18 cellular contexts compared by ENCODE assay signal in the genomic region with DNA sequence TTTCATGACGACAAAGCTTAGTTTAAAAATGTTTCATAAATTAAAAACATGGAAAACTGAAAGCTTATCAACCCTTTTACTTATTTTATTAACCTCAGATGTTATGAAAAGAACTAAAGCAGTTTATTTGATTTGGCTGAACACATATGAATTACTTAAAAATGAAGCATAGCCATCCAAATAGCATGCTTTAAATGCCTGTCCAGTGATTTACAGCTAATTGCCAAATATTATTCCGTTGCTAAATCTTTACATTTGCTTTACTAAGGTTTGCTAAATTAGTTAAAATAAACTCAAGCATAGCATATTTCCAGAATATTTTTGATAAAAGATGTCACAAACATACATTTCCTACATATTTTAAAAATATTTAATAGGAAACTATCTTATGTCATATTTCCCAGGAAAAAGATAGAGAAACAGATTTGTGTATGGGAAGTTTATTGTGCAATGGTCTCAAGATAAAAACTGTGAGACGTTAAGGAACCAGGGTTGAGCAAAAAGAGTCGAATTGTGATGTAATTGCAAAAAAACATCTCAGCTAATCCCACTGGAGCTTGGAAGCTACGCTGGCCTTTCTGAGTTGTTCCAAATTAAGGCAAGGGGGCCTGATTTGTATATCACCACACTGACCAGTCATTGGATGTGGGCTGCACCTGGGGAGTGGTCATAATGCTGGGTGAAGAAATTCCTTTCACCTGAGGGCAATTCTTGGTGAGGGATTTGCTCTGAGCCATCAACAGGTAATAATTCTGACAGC. TPM values are rescaled to one million over a fixed set of nuclear protein-coding genes. Genes with fewer than 3 reads are reported as not detected.
DNase-seq lines count a peak whose midpoint lies in the region; ATAC-seq and TF ChIP-seq lines count a peak whose summit lies in the region.
"Had no signal": no experiment of that assay in that cellular context is flagged by ENCODE, and none has a peak within 500 bp of the region (broad histone marks: within the 10 kb centered on the region; RNA-seq: fewer than 3 reads in every experiment).

No MANE protein-coding gene starts in this region.

- intact Hi-C loops in Right ventricle myocardium inferior (cut with DNase I) (loop anchor here (2.0 to 5.0 kb wide), 2 partner anchors 112 to 251 kb away; a partner anchor contains a TSS), cardiac septum (cut with DNase I) (loop anchor here (10.0 kb wide), 1 partner anchor 415 kb away; no protein-coding TSS in a partner anchor), aorta (cut with DNase I) (loop anchor here (5.0 kb wide), 3 partner anchors 107 to 802 kb away; a partner anchor contains a TSS)

- H3K36me3 ChIP-seq in right atrium auricular region: no peaks in the 10 kb centered on the region
- no peaks in the 10 kb centered on the region for H3K36me3 ChIP-seq in aorta (ENCODE audit: control insufficient read depth in 1 of 2, insufficient read depth in 2 of 2, low read length in 1 of 2)
- H3K36me3 ChIP-seq: cardiac muscle cell, prostate gland had no signal

- WGBS in aorta, 2 donors: 5 to 12% methylated on average over 5 of the region's 5 CpGs

- ATAC-seq in Right ventricle myocardium inferior (peak; percentile 77), aorta (ENCODE audit: low FRiP score) (peak; percentile 39), GM21576 (IDR thresholded peaks at IDR 0.05; ENCODE audit: unreplicated experiment) (no peak), HG02610 (IDR thresholded peaks at IDR 0.05; ENCODE audit: unreplicated experiment) (no peak), GM21381 (IDR thresholded peaks at IDR 0.05; ENCODE audit: unreplicated experiment) (no peak)

- no peak for TF ChIP-seq CTCF in coronary artery (IDR thresholded peaks at IDR 0.05)
- no peak for TF ChIP-seq CTCF in right atrium auricular region (IDR thresholded peaks at IDR 0.05)

- H3K27me3 ChIP-seq in right atrium auricular region (no peaks in the 10 kb centered on the region), aorta (ENCODE audit: control insufficient read depth in 1 of 2, insufficient read depth in 2 of 2, low read length in 1 of 2) (no peaks in the 10 kb centered on the region)
- H3K27me3 ChIP-seq: cardiac muscle cell, testis had no signal

- DNase-seq in Right ventricle myocardium inferior (ENCODE audit: missing footprints): no peak
- DNase-seq in cardiac septum (ENCODE audit: low spot score): no peak
- no peak for DNase-seq in coronary artery (ENCODE audit: low spot score)
- DNase-seq in right atrium auricular region (ENCODE audit: low spot score): no peak
- DNase-seq in aorta: no peak
- DNase-seq: activated B cell treated with CpG ODN at 0.5 μM for 24 hours; activated naive CD4-positive, alpha-beta T cell treated with Interleukin-2 at 50 U/mL for 16 hours; Calu3; naive B cell; NCI-H2081 treated with DMSO at 0.1 percent for 48 hours; NCI-H82; testis had no signal

- no peaks in the 10 kb centered on the region for H3K9me3 ChIP-seq in right atrium auricular region
- no peaks in the 10 kb centered on the region for H3K9me3 ChIP-seq in aorta (ENCODE audit: control insufficient read depth, low read length)
- H3K9me3 ChIP-seq: A549, prostate gland, testis had no signal

- H3K4me1 ChIP-seq in right atrium auricular region (peaks cover 0 to 40% of the 10 kb centered on the region in 2 donors), aorta (ENCODE audit: control insufficient read depth in 1 of 2, insufficient read depth in 2 of 2, low read length in 2 of 2) (peaks cover 3 to 8% of the 10 kb centered on the region in 2 donors)
- H3K4me1 ChIP-seq: prostate gland, testis had no signal

- H3K27ac ChIP-seq in coronary artery: peak overlapping the region; percentile 63 to 76
- H3K27ac ChIP-seq in right atrium auricular region: peak overlapping the region; percentile 24 to 48
- peak overlapping the region in 1 of 2 donors; percentile 55 for H3K27ac ChIP-seq in aorta (ENCODE audit: low read depth in 1 of 2, low read length in 2 of 2)
- H3K27ac ChIP-seq: A549, cardiac muscle cell, prostate gland, testis had no signal

- H3K4me3 ChIP-seq in coronary artery: no peak overlapping the region
- H3K4me3 ChIP-seq in right atrium auricular region: no peak overlapping the region
- no peak overlapping the region for H3K4me3 ChIP-seq in aorta (ENCODE audit: low read length in 2 of 2)
- H3K4me3 ChIP-seq: A549, cardiac muscle cell, prostate gland, testis had no signal

RNA-seq across cellular contexts. Expression of a gene that starts 25.7 kb away (rescaled TPM):
- 1.5 TPM for total RNA-seq in Right ventricle myocardium inferior
- 3.2 TPM for total RNA-seq in cardiac septum
- total RNA-seq in right atrium auricular region: 1 to 10 TPM; 4.1 to 5.0 TPM
- 1 to 10 TPM; 7.4 to 9.0 TPM for total RNA-seq in aorta
- polyA plus RNA-seq in aorta: 1 to 10 TPM in 1 of 2 donors, under 1 TPM in 1; 0.50 to 3.8 TPM

RNA-seq across cellular contexts. Expression of a gene that starts 44.8 kb away (rescaled TPM):
- total RNA-seq in Right ventricle myocardium inferior (8.8 TPM), cardiac septum (20.3 TPM), right atrium auricular region (10 to 100 TPM; 26.5 to 29.8 TPM), aorta (10 to 100 TPM; 31.4 to 53.1 TPM)
- polyA plus RNA-seq in aorta: 10 to 100 TPM; 20.4 to 34.4 TPM

RNA-seq across cellular contexts. Expression of a gene that starts 44.9 kb away (rescaled TPM):
- total RNA-seq in Right ventricle myocardium inferior (23.7 TPM), cardiac septum (21.1 TPM), right atrium auricular region (10 to 100 TPM; 38.0 to 66.0 TPM), aorta (10 to 100 TPM; 29.2 to 31.9 TPM)
- polyA plus RNA-seq in aorta: 10 to 100 TPM; 19.2 to 54.4 TPM

Comparison
In these comparisons a context has a peak if more than half of its experiments do, and no peak if none do; other contexts are left out.
1. ATAC-seq: peak in Right ventricle myocardium inferior (single experiment) and aorta (single experiment); none in GM21576 (single experiment), HG02610 (single experiment) and GM21381 (single experiment).